ENCODE assay signal across 26 cellular contexts in genomic region chr7:99677646-99678045, GRCh38. TPM values are rescaled to one million over a fixed set of nuclear protein-coding genes. Genes with fewer than 3 reads are reported as not detected.
"Had no signal": no experiment of that assay in that cellular context is flagged by ENCODE, and none has a peak within 500 bp of the region (broad histone marks: within the 10 kb centered on the region; RNA-seq: fewer than 3 reads in every experiment).

No MANE protein-coding gene starts in this region.

- H3K9me3 ChIP-seq: neutrophil, vagina had no signal

- H3K36me3 Mint-ChIP-seq: activated CD8-positive, alpha-beta memory T cell treated with anti-CD3 and anti-CD28 coated beads, Interleukin-2, amount 10 ng/mL, durations not matched to agents 7 days and 5 days; natural killer cell treated with Interleukin-12 subunit alpha and Interleukin-12 subunit beta and Interleukin-15 and Interleukin-18, amount 100 ng/mL, for 72 hours had no signal

- DNase-seq: activated B cell treated with CpG ODN at 0.5 μM for 24 hours; activated CD4-positive, alpha-beta memory T cell treated with anti-CD3 and anti-CD28 coated beads, Interleukin-2, amount 10 ng/mL, durations not matched to agents 7 days and 5 days; activated CD4-positive, alpha-beta T cell treated with anti-CD3 and anti-CD28 coated beads for 4 hours; activated CD8-positive, alpha-beta memory T cell treated with anti-CD3 and anti-CD28 coated beads, Interleukin-2, amount 10 ng/mL, durations not matched to agents 7 days and 5 days; activated naive CD4-positive, alpha-beta T cell; aorta; effector CD4-positive, alpha-beta T cell; heart left ventricle; left ventricle myocardium superior; mesendoderm; stimulated activated CD4-positive, alpha-beta T cell treated with anti-CD3 and anti-CD28 coated beads, Interleukin-12 subunit alpha, Interleukin-12 subunit beta, amount 100 ng/mL, for 4 hours; stimulated activated CD4-positive, alpha-beta T cell treated with anti-CD3 and anti-CD28 coated beads, Interleukin-1b, Interleukin-23, amount 100 ng/mL, for 48 hours; stimulated activated CD8-positive, alpha-beta memory T cell treated with anti-CD3 and anti-CD28 coated beads, Interleukin-4, amount 100 ng/mL, for 48 hours had no signal

- H3K27ac ChIP-seq: coronary artery, esophagus muscularis mucosa, gastroesophageal sphincter, heart left ventricle, neutrophil, parathyroid adenoma, tibial nerve, vagina had no signal

- H3K27me3 ChIP-seq: esophagus muscularis mucosa, gastroesophageal sphincter, heart left ventricle, tibial nerve, vagina had no signal

- H3K4me1 Mint-ChIP-seq: activated B cell treated with CpG ODN at 0.5 μM for 24 hours had no signal

- H3K4me1 ChIP-seq: heart left ventricle, parathyroid adenoma, tibial nerve had no signal

- ATAC-seq: activated CD8-positive, alpha-beta memory T cell treated with anti-CD3 and anti-CD28 coated beads, Interleukin-2, amount 10 ng/mL, durations not matched to agents 7 days and 5 days; gastroesophageal sphincter; heart left ventricle; left ventricle myocardium superior; natural killer cell treated with Interleukin-12 subunit alpha and Interleukin-12 subunit beta and Interleukin-15 and Interleukin-18, amount 100 ng/mL, for 72 hours had no signal

- H3K9me3 Mint-ChIP-seq: activated CD4-positive, alpha-beta memory T cell treated with anti-CD3 and anti-CD28 coated beads, Interleukin-2, amount 10 ng/mL, durations not matched to agents 7 days and 5 days; activated T-helper 17 cell treated with anti-CD3 and anti-CD28 coated beads, Interleukin-2, amount 50 U/mL, for 72 hours; central memory CD8-positive, alpha-beta T cell; natural killer cell treated with Interleukin-12 subunit alpha and Interleukin-12 subunit beta and Interleukin-15 and Interleukin-18, amount 100 ng/mL, for 72 hours; T-helper 2 cell treated with Interferon-gamma antibody and Interleukin-4, amounts not matched to agents 5 μg/mL and 100 μg/mL, for 36 hours had no signal

- H3K27ac Mint-ChIP-seq: activated B cell treated with CpG ODN at 0.5 μM for 24 hours; activated CD4-positive, alpha-beta memory T cell treated with anti-CD3 and anti-CD28 coated beads, Interleukin-2, amount 10 ng/mL, durations not matched to agents 7 days and 5 days; activated CD8-positive, alpha-beta memory T cell treated with anti-CD3 and anti-CD28 coated beads, Interleukin-2, amount 10 ng/mL, durations not matched to agents 7 days and 5 days; activated T-helper 17 cell treated with anti-CD3 and anti-CD28 coated beads, Interleukin-2, amount 50 U/mL, for 72 hours; natural killer cell treated with Interleukin-12 subunit alpha and Interleukin-12 subunit beta and Interleukin-15 and Interleukin-18, amount 100 ng/mL, for 72 hours; T-helper 2 cell treated with Interferon-gamma antibody and Interleukin-4, amounts not matched to agents 5 μg/mL and 100 μg/mL, for 36 hours had no signal

- H3K36me3 ChIP-seq: esophagus muscularis mucosa, heart left ventricle, neutrophil, vagina had no signal

- H3K4me3 Mint-ChIP-seq: activated B cell treated with CpG ODN at 0.5 μM for 24 hours; activated CD4-positive, alpha-beta memory T cell treated with anti-CD3 and anti-CD28 coated beads, Interleukin-2, amount 10 ng/mL, durations not matched to agents 7 days and 5 days; activated CD8-positive, alpha-beta memory T cell treated with anti-CD3 and anti-CD28 coated beads, Interleukin-2, amount 10 ng/mL, durations not matched to agents 7 days and 5 days; activated T-helper 17 cell treated with anti-CD3 and anti-CD28 coated beads, Interleukin-2, amount 50 U/mL, for 72 hours; central memory CD8-positive, alpha-beta T cell; natural killer cell treated with Interleukin-12 subunit alpha and Interleukin-12 subunit beta and Interleukin-15 and Interleukin-18, amount 100 ng/mL, for 72 hours; T-helper 2 cell treated with Interferon-gamma antibody and Interleukin-4, amounts not matched to agents 5 μg/mL and 100 μg/mL, for 36 hours had no signal

- H3K4me3 ChIP-seq: coronary artery, esophagus muscularis mucosa, gastroesophageal sphincter, heart left ventricle, tibial nerve had no signal

- H3K27me3 Mint-ChIP-seq: activated B cell treated with CpG ODN at 0.5 μM for 24 hours; activated CD4-positive, alpha-beta memory T cell treated with anti-CD3 and anti-CD28 coated beads, Interleukin-2, amount 10 ng/mL, durations not matched to agents 7 days and 5 days; activated CD8-positive, alpha-beta memory T cell treated with anti-CD3 and anti-CD28 coated beads, Interleukin-2, amount 10 ng/mL, durations not matched to agents 7 days and 5 days; activated T-helper 17 cell treated with anti-CD3 and anti-CD28 coated beads, Interleukin-2, amount 50 U/mL, for 72 hours had no signal

- H3K9ac ChIP-seq: parathyroid adenoma had no signal

RNA-seq across cellular contexts. Expression of gene CYP3A5, which starts 2.1 kb away (rescaled TPM):
- total RNA-seq: activated B cell treated with CpG ODN at 0.5 μM for 24 hours; activated CD4-positive, alpha-beta memory T cell treated with anti-CD3 and anti-CD28 coated beads, Interleukin-2, amount 10 ng/mL, durations not matched to agents 7 days and 5 days; activated CD8-positive, alpha-beta memory T cell treated with anti-CD3 and anti-CD28 coated beads, Interleukin-2, amount 10 ng/mL, durations not matched to agents 7 days and 5 days; natural killer cell treated with Interleukin-12 subunit alpha and Interleukin-12 subunit beta and Interleukin-15 and Interleukin-18, amount 100 ng/mL, for 72 hours had no signal

RNA-seq across cellular contexts. Expression of gene CYP3A7, which starts 57.4 kb away (rescaled TPM):
- total RNA-seq: activated B cell treated with CpG ODN at 0.5 μM for 24 hours; activated CD4-positive, alpha-beta memory T cell treated with anti-CD3 and anti-CD28 coated beads, Interleukin-2, amount 10 ng/mL, durations not matched to agents 7 days and 5 days; activated CD8-positive, alpha-beta memory T cell treated with anti-CD3 and anti-CD28 coated beads, Interleukin-2, amount 10 ng/mL, durations not matched to agents 7 days and 5 days; activated T-helper 17 cell treated with anti-CD3 and anti-CD28 coated beads, Interleukin-2, amount 50 U/mL, for 72 hours; aorta; gastroesophageal sphincter; heart left ventricle; kidney epithelial cell; left ventricle myocardium superior; natural killer cell treated with Interleukin-12 subunit alpha and Interleukin-12 subunit beta and Interleukin-15 and Interleukin-18, amount 100 ng/mL, for 72 hours; renal cortical epithelial cell; vagina had no signal
- polyA plus RNA-seq: heart left ventricle had no signal
